2 cellular contexts compared by ENCODE assay signal in genomic region chr16:89303604-89304003, GRCh38.
TF ChIP-seq lines count a peak whose summit lies in the region.

No MANE protein-coding gene starts in this region.

TF ChIP-seq in IMR-90, 13 proteins besides CTCF, POLR2A, EP300 and RAD21 (continued from another document):
- no peak for TF ChIP-seq RCOR1 (IDR thresholded peaks at IDR 0.05; ENCODE audit: insufficient replicate concordance, low read length)
- no peak for TF ChIP-seq MAFK (IDR thresholded peaks at IDR 0.05; ENCODE audit: low read depth, low read length)
- TF ChIP-seq BHLHE40 (IDR thresholded peaks at IDR 0.05; ENCODE audit: low read depth, low read length), result no peak
- no peak for TF ChIP-seq MXI1 (IDR thresholded peaks at IDR 0.05; ENCODE audit: borderline replicate concordance, low read depth, low read length)
- no peak for TF ChIP-seq ELK1 (IDR thresholded peaks at IDR 0.05; ENCODE audit: borderline replicate concordance, low read depth, low read length)
- no peak for TF ChIP-seq CHD1 (IDR thresholded peaks at IDR 0.05; ENCODE audit: low read depth, low read length)
- no peak for TF ChIP-seq FOS (IDR thresholded peaks at IDR 0.05; ENCODE audit: low read depth, low read length)
- TF ChIP-seq RFX5 (IDR thresholded peaks at IDR 0.05; ENCODE audit: low read depth, low read length), result no peak
- no peak for TF ChIP-seq NFE2L2 (IDR thresholded peaks at IDR 0.05; ENCODE audit: low read depth, low read length)
- TF ChIP-seq CEBPB (IDR thresholded peaks at IDR 0.05; ENCODE audit: low read depth, low read length), result no peak

TF ChIP-seq in SK-N-SH treated with all-trans-retinoic acid at 6 μM for 48 hours, 23 proteins besides CTCF, POLR2A, EP300 and RAD21 (continued from another document):
- TF ChIP-seq CSRNP3 (CRISPR knock-in tag; IDR thresholded peaks at IDR 0.05) (no peak), TSHZ2 (CRISPR knock-in tag; IDR thresholded peaks at IDR 0.05) (no peak), TCF4 (CRISPR knock-in tag; IDR thresholded peaks at IDR 0.05; ENCODE audit: borderline replicate concordance) (no peak), ZC3H10 (CRISPR knock-in tag; IDR thresholded peaks at IDR 0.05) (no peak), ESRRG (CRISPR knock-in tag; IDR thresholded peaks at IDR 0.05) (no peak), ISL1 (CRISPR knock-in tag; IDR thresholded peaks at IDR 0.05) (no peak), ZFP3 (CRISPR knock-in tag; IDR thresholded peaks at IDR 0.05) (no peak), CREB5 (CRISPR knock-in tag; IDR thresholded peaks at IDR 0.05; ENCODE audit: low read depth) (no peak), PPARA (CRISPR knock-in tag; IDR thresholded peaks at IDR 0.05; ENCODE audit: borderline replicate concordance) (no peak)
- TF ChIP-seq, protein P1, sequence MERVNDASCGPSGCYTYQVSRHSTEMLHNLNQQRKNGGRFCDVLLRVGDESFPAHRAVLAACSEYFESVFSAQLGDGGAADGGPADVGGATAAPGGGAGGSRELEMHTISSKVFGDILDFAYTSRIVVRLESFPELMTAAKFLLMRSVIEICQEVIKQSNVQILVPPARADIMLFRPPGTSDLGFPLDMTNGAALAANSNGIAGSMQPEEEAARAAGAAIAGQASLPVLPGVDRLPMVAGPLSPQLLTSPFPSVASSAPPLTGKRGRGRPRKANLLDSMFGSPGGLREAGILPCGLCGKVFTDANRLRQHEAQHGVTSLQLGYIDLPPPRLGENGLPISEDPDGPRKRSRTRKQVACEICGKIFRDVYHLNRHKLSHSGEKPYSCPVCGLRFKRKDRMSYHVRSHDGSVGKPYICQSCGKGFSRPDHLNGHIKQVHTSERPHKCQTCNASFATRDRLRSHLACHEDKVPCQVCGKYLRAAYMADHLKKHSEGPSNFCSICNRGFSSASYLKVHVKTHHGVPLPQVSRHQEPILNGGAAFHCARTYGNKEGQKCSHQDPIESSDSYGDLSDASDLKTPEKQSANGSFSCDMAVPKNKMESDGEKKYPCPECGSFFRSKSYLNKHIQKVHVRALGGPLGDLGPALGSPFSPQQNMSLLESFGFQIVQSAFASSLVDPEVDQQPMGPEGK (CRISPR knock-in tag; IDR thresholded peaks at IDR 0.05; ENCODE audit: borderline replicate concordance), result no peak
